ENCODE assay signal across 21 cellular contexts in the genomic region with DNA sequence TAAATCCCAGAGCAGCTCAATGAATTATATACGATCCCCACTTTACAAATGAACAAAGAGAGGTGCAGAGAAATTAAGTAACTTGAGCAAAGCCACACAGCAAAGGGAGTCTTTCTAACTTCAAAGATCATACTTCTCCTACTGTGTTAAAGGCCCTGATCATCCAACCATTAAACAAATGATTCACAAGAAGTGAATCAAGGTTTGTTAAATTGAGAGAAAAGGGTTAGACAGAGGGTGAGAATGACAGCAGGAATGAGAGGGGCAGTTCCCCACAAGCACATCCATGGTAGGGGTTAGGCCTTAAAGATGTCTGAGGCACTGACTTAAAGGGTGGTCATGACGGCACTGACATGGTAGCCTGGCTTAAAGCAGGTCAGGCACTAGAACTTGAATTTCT.
"Had no signal": no experiment of that assay in that cellular context is flagged by ENCODE, and none has a peak within 500 bp of the region (broad histone marks: within the 10 kb centered on the region; RNA-seq: fewer than 3 reads in every experiment).

No MANE protein-coding gene starts in this region.

- H3K9me3 Mint-ChIP-seq: natural killer cell; stimulated activated naive CD8-positive, alpha-beta T cell treated with anti-CD3 and anti-CD28 coated beads, Interleukin-15, amount 100 ng/mL, for 72 hours had no signal

- ATAC-seq: gastrocnemius medialis; heart left ventricle; left ventricle myocardium superior; lower lobe of right lung; natural killer cell; psoas muscle; right lobe of liver; stimulated activated naive CD8-positive, alpha-beta T cell treated with anti-CD3 and anti-CD28 coated beads, Interleukin-15, amount 100 ng/mL, for 72 hours; upper lobe of right lung had no signal

- H3K36me3 Mint-ChIP-seq: natural killer cell had no signal

- H3K4me3 Mint-ChIP-seq: natural killer cell; stimulated activated naive CD8-positive, alpha-beta T cell treated with anti-CD3 and anti-CD28 coated beads, Interleukin-15, amount 100 ng/mL, for 72 hours had no signal

- H3K27ac Mint-ChIP-seq: natural killer cell had no signal

- DNase-seq: dorsolateral prefrontal cortex; effector CD4-positive, alpha-beta T cell; gastrocnemius medialis; heart left ventricle; kidney; left ventricle myocardium superior; lower lobe of right lung; natural killer cell; occipital lobe; ovary; posterior cingulate gyrus; psoas muscle; retina; right lobe of liver; stimulated activated CD4-positive, alpha-beta T cell treated with anti-CD3 and anti-CD28 coated beads, Interleukin-15, amount 100 ng/mL, for 24 hours; stimulated activated CD4-positive, alpha-beta T cell treated with anti-CD3 and anti-CD28 coated beads, Interleukin-2, amount 100 ng/mL, for 48 hours; stimulated activated naive CD4-positive, alpha-beta T cell; stimulated activated naive CD8-positive, alpha-beta T cell treated with anti-CD3 and anti-CD28 coated beads, Interleukin-15, amount 100 ng/mL, for 72 hours; transverse colon; upper lobe of right lung; uterus had no signal
